8 cellular contexts compared by ENCODE assay signal in genomic region chr5:41961736-41962135, GRCh38.
"Had no signal": no experiment of that assay in that cellular context is flagged by ENCODE, and none has a peak within 500 bp of the region (broad histone marks: within the 10 kb centered on the region; RNA-seq: fewer than 3 reads in every experiment).

No MANE protein-coding gene starts in this region.

- FAIRE-seq: H1, HepG2 had no signal

- H3K36me3 ChIP-seq: HAP-1 had no signal

- H3K27ac ChIP-seq: HL-60 had no signal

- DNase-seq: H7, HFFc6, KG1 had no signal

- H3K9me3 ChIP-seq: HAP-1 had no signal

- H3K4me3 ChIP-seq: GM23338, HAP-1 had no signal

- H3K4me2 ChIP-seq: GM23338 had no signal

- H2AFZ ChIP-seq: GM23338 had no signal

- H3K4me1 ChIP-seq: HAP-1 had no signal
